1 cellular context compared by ENCODE assay signal in genomic region chr7:2141656-2142055, GRCh38.
TF ChIP-seq lines count a peak whose summit lies in the region.

No MANE protein-coding gene starts in this region.

TF ChIP-seq in WTC11, 78 proteins besides CTCF, POLR2A, EP300 and RAD21 (continued from another document):
- no peak for TF ChIP-seq MXD4 (CRISPR knock-in tag; IDR thresholded peaks at IDR 0.05; ENCODE audit: borderline replicate concordance)
